ENCODE assay signal across 8 cellular contexts in the genomic region with DNA sequence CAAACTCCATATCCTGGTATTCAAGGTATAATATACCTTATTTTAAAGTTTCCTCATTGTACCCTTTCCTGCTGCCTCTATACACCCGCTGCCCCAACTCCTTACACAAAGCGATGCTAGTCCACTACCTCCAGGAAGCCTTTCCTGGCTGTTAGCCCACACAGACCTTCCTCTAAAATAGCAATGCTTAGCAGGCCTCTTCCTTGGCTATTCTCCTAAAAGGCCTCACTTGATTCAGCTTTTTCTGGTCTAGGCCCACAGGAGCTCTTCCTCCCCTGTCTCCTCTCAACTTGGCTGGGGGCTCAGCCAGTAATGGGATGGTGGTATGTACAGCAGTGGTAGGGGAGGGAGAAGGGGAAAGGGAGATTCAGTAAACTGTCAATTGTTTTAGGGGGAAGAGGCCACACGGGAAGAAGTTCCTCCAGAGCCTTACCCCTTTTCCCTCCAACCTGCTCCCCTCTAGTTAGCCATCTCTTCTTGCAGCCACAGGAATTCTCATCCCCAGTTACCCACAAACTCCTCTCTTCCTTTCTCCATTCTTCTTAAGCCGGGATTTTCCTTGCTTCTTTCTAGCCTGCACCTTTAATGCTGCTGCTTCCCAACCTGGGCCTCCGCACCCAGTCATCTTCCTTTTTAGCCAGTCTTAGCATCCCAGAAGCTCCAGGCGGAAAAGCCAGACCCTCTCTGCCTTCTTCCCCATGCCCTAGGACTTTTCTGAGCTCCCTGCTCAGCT. TPM values are rescaled to one million over a fixed set of nuclear protein-coding genes. Genes with fewer than 3 reads are reported as not detected.
DNase-seq lines count a peak whose midpoint lies in the region; ATAC-seq and TF ChIP-seq lines count a peak whose summit lies in the region.

No MANE protein-coding gene starts in this region.

- DNase-seq in activated CD4-positive, alpha-beta T cell treated with anti-CD3 and anti-CD28 coated beads for 36 hours, result no peak
- no peak for DNase-seq in activated CD4-positive, alpha-beta T cell treated with anti-CD3 and anti-CD28 coated beads, Interleukin-2, amount 50 U/mL, for 4 hours
- DNase-seq in adipocyte (ENCODE audit: low read depth), result peak; percentile 49
- DNase-seq in kidney epithelial cell (ENCODE audit: low read depth), result no peak
- no peak for DNase-seq in thoracic aorta (ENCODE audit: low spot score)
- no peak for DNase-seq in SK-N-DZ (ENCODE audit: low spot score)
- no peak for DNase-seq in NOMO-1 treated with DMSO at 0.1 percent for 48 hours (lab: John Stamatoyannopoulos, UW; ENCODE audit: unreplicated experiment)
- no peak for DNase-seq in HuH-7.5 (ENCODE audit: low spot score)

- peak overlapping the region; percentile 80 for H3K27ac Mint-ChIP-seq in activated CD4-positive, alpha-beta T cell treated with anti-CD3 and anti-CD28 coated beads for 36 hours

- intact Hi-C loops in activated CD4-positive, alpha-beta T cell treated with anti-CD3 and anti-CD28 coated beads for 36 hours (cut with DNase I, micrococcal nuclease), result no loop called here

- peak overlapping the region; percentile 95 for H3K4me3 Mint-ChIP-seq in activated CD4-positive, alpha-beta T cell treated with anti-CD3 and anti-CD28 coated beads for 36 hours

- CTCF ChIA-PET in activated CD4-positive, alpha-beta T cell treated with anti-CD3 and anti-CD28 coated beads for 36 hours (lab: Charles Lee), result interaction anchor here (0.6 kb wide), 1 partner anchor 54 kb away, joined by 3 read pairs; a partner anchor contains a TSS

- H3K4me1 ChIP-seq in adipocyte (ENCODE audit: control insufficient read depth, insufficient read depth, low read length), result peaks cover 34% of the 10 kb centered on the region
- H3K4me1 ChIP-seq in thoracic aorta (ENCODE audit: control insufficient read depth in 1 of 2, low read depth in 2 of 2), result peaks cover 31 to 48% of the 10 kb centered on the region in 2 donors

- H3K36me3 ChIP-seq in adipocyte (ENCODE audit: control insufficient read depth, insufficient read depth, low read length, severe bottlenecking), result peaks cover 23% of the 10 kb centered on the region
- peaks cover 4% of the 10 kb centered on the region for H3K36me3 ChIP-seq in kidney epithelial cell (ENCODE audit: control insufficient read depth, insufficient read depth, low read length)
- peaks cover 21% of the 10 kb centered on the region for H3K36me3 ChIP-seq in thoracic aorta

- TF ChIP-seq CTCF in kidney epithelial cell (IDR thresholded peaks at IDR 0.05; ENCODE audit: insufficient read depth, low read length, poor library complexity, severe bottlenecking) (no peak), thoracic aorta (IDR thresholded peaks at IDR 0.05) (no peak)

- ATAC-seq in activated CD4-positive, alpha-beta T cell treated with anti-CD3 and anti-CD28 coated beads for 36 hours, result no peak
- no peak for ATAC-seq in thoracic aorta (ENCODE audit: insufficient number of reproducible peaks, low FRiP score, low read depth)

- H3K36me3 Mint-ChIP-seq in activated CD4-positive, alpha-beta T cell treated with anti-CD3 and anti-CD28 coated beads for 36 hours (ENCODE audit: low read depth), result peaks cover 31% of the 10 kb centered on the region

- peak overlapping the region; percentile 100 for H3K9ac ChIP-seq in adipocyte (ENCODE audit: low read length)

- H3K27me3 Mint-ChIP-seq in activated CD4-positive, alpha-beta T cell treated with anti-CD3 and anti-CD28 coated beads for 36 hours, result no peaks in the 10 kb centered on the region

- no peaks in the 10 kb centered on the region for H3K27me3 ChIP-seq in adipocyte (replicated peaks; ENCODE audit: control insufficient read depth, insufficient read depth, low read length)
- no peaks in the 10 kb centered on the region for H3K27me3 ChIP-seq in kidney epithelial cell (ENCODE audit: control insufficient read depth, insufficient read depth, low read length)
- no peaks in the 10 kb centered on the region for H3K27me3 ChIP-seq in thoracic aorta (replicated peaks; ENCODE audit: insufficient read depth)

- H3K4me1 Mint-ChIP-seq in activated CD4-positive, alpha-beta T cell treated with anti-CD3 and anti-CD28 coated beads for 36 hours, result peaks cover 24% of the 10 kb centered on the region

- H3K27ac ChIP-seq in thoracic aorta, result peak overlapping the region; percentile 98 to 100

- H3K4me3 ChIP-seq in adipocyte (ENCODE audit: low read length), result peak overlapping the region; percentile 97
- H3K4me3 ChIP-seq in kidney epithelial cell (ENCODE audit: low read depth, low read length), result peak overlapping the region; percentile 74
- peak overlapping the region; percentile 92 for H3K4me3 ChIP-seq in thoracic aorta

- H3K9me3 Mint-ChIP-seq in activated CD4-positive, alpha-beta T cell treated with anti-CD3 and anti-CD28 coated beads for 36 hours (ENCODE audit: low read depth), result no peaks in the 10 kb centered on the region

- H3K9me3 ChIP-seq in adipocyte (ENCODE audit: control insufficient read depth, low read length) (no peaks in the 10 kb centered on the region), thoracic aorta (no peaks in the 10 kb centered on the region)

- POLR2A ChIA-PET in activated CD4-positive, alpha-beta T cell treated with anti-CD3 and anti-CD28 coated beads for 36 hours (lab: Charles Lee), result interaction anchor here (0.6 to 1.0 kb wide), 3 partner anchors 16 to 40 kb away, joined by 3 to 5 read pairs (median 3); a partner anchor contains a TSS

RNA-seq across cellular contexts. Expression of a gene that starts 2.6 kb away (rescaled TPM):
- total RNA-seq in activated CD4-positive, alpha-beta T cell treated with anti-CD3 and anti-CD28 coated beads for 36 hours, result 10 to 100 TPM; 33.4 to 34.7 TPM
- 102 and 132 TPM in 2 replicates for total RNA-seq in kidney epithelial cell
- 10 to 100 TPM; 70.7 to 76.2 TPM for total RNA-seq in thoracic aorta
- 50.4 and 50.8 TPM in 2 replicates for polyA plus RNA-seq in SK-N-DZ (2014; cell fraction: cytosol; rRNA removed)
- 45.8 and 51.8 TPM in 2 replicates for polyA plus RNA-seq in SK-N-DZ (2014; cell fraction: nucleus; rRNA removed)

RNA-seq across cellular contexts. Expression of a gene that starts 2.7 kb away (rescaled TPM):
- 100 to 1,000 TPM; 258 to 391 TPM for total RNA-seq in activated CD4-positive, alpha-beta T cell treated with anti-CD3 and anti-CD28 coated beads for 36 hours
- 435 and 575 TPM in 2 replicates for total RNA-seq in kidney epithelial cell
- 100 to 1,000 TPM; 144 to 237 TPM for total RNA-seq in thoracic aorta
- polyA plus RNA-seq in SK-N-DZ (2014; cell fraction: cytosol; rRNA removed), result 1,331 and 1,347 TPM in 2 replicates
- polyA plus RNA-seq in SK-N-DZ (2014; cell fraction: nucleus; rRNA removed), result 785 and 960 TPM in 2 replicates

RNA-seq across cellular contexts. Expression of a gene that starts 39.8 kb away (rescaled TPM):
- 10 to 100 TPM; 26.1 to 31.3 TPM for total RNA-seq in activated CD4-positive, alpha-beta T cell treated with anti-CD3 and anti-CD28 coated beads for 36 hours
- total RNA-seq in kidney epithelial cell (24.0 and 29.6 TPM in 2 replicates), thoracic aorta (10 to 100 TPM; 22.9 to 29.3 TPM)
- 17.5 and 22.9 TPM in 2 replicates for polyA plus RNA-seq in SK-N-DZ (2014; cell fraction: cytosol; rRNA removed)
- 10.4 and 14.8 TPM in 2 replicates for polyA plus RNA-seq in SK-N-DZ (2014; cell fraction: nucleus; rRNA removed)

RNA-seq across cellular contexts. Expression of a gene that starts 53.3 kb away (rescaled TPM):
- 10 to 100 TPM; 64.2 to 73.4 TPM for total RNA-seq in activated CD4-positive, alpha-beta T cell treated with anti-CD3 and anti-CD28 coated beads for 36 hours
- total RNA-seq in kidney epithelial cell, result 2.9 and 6.1 TPM in 2 replicates
- total RNA-seq in thoracic aorta, result 1 to 10 TPM in 1 of 2 donors, under 1 TPM in 1; 0.68 to 4.1 TPM
- polyA plus RNA-seq in SK-N-DZ (2014; cell fraction: cytosol; rRNA removed), result 22.9 and 24.0 TPM in 2 replicates
- 57.9 and 93.4 TPM in 2 replicates for polyA plus RNA-seq in SK-N-DZ (2014; cell fraction: nucleus; rRNA removed)
